In the genomic region with DNA sequence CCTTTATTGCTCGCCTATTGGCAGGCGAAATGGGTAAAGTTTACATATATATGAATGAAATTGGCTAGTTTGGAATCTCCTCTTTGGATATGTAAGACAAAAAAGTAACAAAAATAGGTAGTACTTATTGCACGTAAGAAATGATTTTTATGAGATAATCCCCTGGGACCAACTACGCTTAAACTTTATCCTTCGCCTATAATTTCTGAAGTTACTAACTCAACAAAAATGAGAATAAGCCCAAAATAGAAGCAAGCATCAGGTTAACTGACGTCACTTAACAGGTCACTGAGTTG, we compare ENCODE assay signal across 9 cellular contexts. TPM values are rescaled to one million over a fixed set of nuclear protein-coding genes. Genes with fewer than 3 reads are reported as not detected.
A peak's percentile ranks its signal among the peaks of the same experiment; 100 is the strongest.
DNase-seq lines count a peak whose midpoint lies in the region; ATAC-seq and TF ChIP-seq lines count a peak whose summit lies in the region.
"Had no signal": no experiment of that assay in that cellular context is flagged by ENCODE, and none has a peak within 500 bp of the region (broad histone marks: within the 10 kb centered on the region; RNA-seq: fewer than 3 reads in every experiment).

No MANE protein-coding gene starts in this region.

- no peak for ATAC-seq in activated CD4-positive, CD25-positive, alpha-beta regulatory T cell treated with anti-CD3 and anti-CD28 coated beads, Interleukin-2, amount 50 U/mL, for 24 hours

- H3K4me3 ChIP-seq in GM06990 (replicated peaks; ENCODE audit: low read depth, low read length) (peak overlapping the region; percentile 89), SJCRH30 (peak overlapping the region; percentile 88), fibroblast of lung (replicated peaks in 1 of 4; ENCODE audit: control extremely low read depth in 1 of 4, insufficient read depth in 1 of 4, low read depth in 3 of 4, low read length in 4 of 4) (peak overlapping the region; percentile 55 to 92 (median 74)), prostate gland (peak overlapping the region; percentile 83 to 90)

- no peak for TF ChIP-seq POLR2A in prostate gland (IDR thresholded peaks at IDR 0.05)

- H3K79me2 ChIP-seq in fibroblast of lung (ENCODE audit: control insufficient read depth, insufficient read depth, low read length): no peaks in the 10 kb centered on the region

- intact Hi-C loops in prostate gland (cut with DNase I) (no loop called here), posterior vena cava (cut with DNase I) (no loop called here)

- H3K4me1 ChIP-seq in SJCRH30 (no peaks in the 10 kb centered on the region; the same call in 1 of the 2 replicates), fibroblast of lung (ENCODE audit: control insufficient read depth, extremely low read depth, insufficient read depth, low read length) (peaks cover 2% of the 10 kb centered on the region), prostate gland (replicated peaks) (no peaks in the 10 kb centered on the region)

- H3K9me3 ChIP-seq in SJCRH30 (replicated peaks) (no peaks in the 10 kb centered on the region), fibroblast of lung (ENCODE audit: control insufficient read depth, insufficient read depth, low read depth, low read length) (no peaks in the 10 kb centered on the region), prostate gland (no peaks in the 10 kb centered on the region)

- peak overlapping the region; percentile 88 for H3K9ac ChIP-seq in fibroblast of lung (ENCODE audit: insufficient read depth, low read length)

- H3K27ac ChIP-seq in SJCRH30 (peak overlapping the region; percentile 90), fibroblast of lung (ENCODE audit: insufficient read depth, low read length) (peak overlapping the region; percentile 97), prostate gland (peak overlapping the region; percentile 95 to 96)

- no peaks in the 10 kb centered on the region; the same call in 1 of the 2 replicates for H3K36me3 ChIP-seq in GM06990 (ENCODE audit: control insufficient read depth, insufficient read depth, low read length)
- H3K36me3 ChIP-seq in SJCRH30: no peaks in the 10 kb centered on the region
- no peaks in the 10 kb centered on the region for H3K36me3 ChIP-seq in fibroblast of lung (ENCODE audit: control insufficient read depth, insufficient read depth, low read length)
- H3K36me3 ChIP-seq in prostate gland: no peaks in the 10 kb centered on the region

- peak overlapping the region; percentile 94 for H2AFZ ChIP-seq in fibroblast of lung (ENCODE audit: low read length)

- peak overlapping the region; percentile 99 for H3K4me2 ChIP-seq in fibroblast of lung (ENCODE audit: extremely low read depth, insufficient read depth, low read length)

- under 1% methylated on average over 6 of the region's 6 CpGs for WGBS in prostate gland

- H3K27me3 ChIP-seq in GM06990 (replicated peaks; ENCODE audit: control insufficient read depth, insufficient read depth, low read length) (no peaks in the 10 kb centered on the region), SJCRH30 (no peaks in the 10 kb centered on the region), fibroblast of lung (ENCODE audit: control insufficient read depth, insufficient read depth, low read length) (no peaks in the 10 kb centered on the region), prostate gland (replicated peaks; ENCODE audit: insufficient read depth) (no peaks in the 10 kb centered on the region)

- H4K20me1 ChIP-seq in fibroblast of lung (ENCODE audit: control insufficient read depth, extremely low read depth, insufficient read depth, low read length): no peaks in the 10 kb centered on the region

- TF ChIP-seq CTCF in GM06990 (IDR thresholded peaks at IDR 0.05; ENCODE audit: insufficient read depth, low read length, poor library complexity, severe bottlenecking) (no peak), fibroblast of lung (conservative IDR thresholded peaks at IDR 0.05 in 1 of 2, IDR thresholded peaks at IDR 0.05 in 1 of 2; ENCODE audit: low read depth in 1 of 2, low read length in 2 of 2) (no peak), prostate gland (IDR thresholded peaks at IDR 0.05) (no peak)

- DNase-seq in GM06990 (ENCODE audit: extremely low read depth, insufficient read length): no peak
- DNase-seq in SJCRH30: no peak
- DNase-seq in fibroblast of lung (ENCODE audit: low read depth in 2 of 2): peak; percentile 60 to 69
- DNase-seq in prostate gland (ENCODE audit: low spot score): no peak
- no peak for DNase-seq in OCI-M2 (lab: John Stamatoyannopoulos, UW; ENCODE audit: unreplicated experiment)
- no peak for DNase-seq in posterior vena cava (ENCODE audit: low spot score)
- no peak for DNase-seq in NCI-H187 (lab: John Stamatoyannopoulos, UW)
- DNase-seq: stimulated activated naive CD4-positive, alpha-beta T cell had no signal

RNA-seq across cellular contexts. Expression of a gene that starts 0.4 kb away (rescaled TPM):
- 18.6 and 19.8 TPM in 2 replicates for total RNA-seq in SJCRH30 (2014; rRNA removed; shearing (Covaris generic))
- total RNA-seq in fibroblast of lung (19.3 and 20.6 TPM in 2 replicates), prostate gland (10 to 100 TPM; 26.7 to 34.7 TPM), posterior vena cava (1 to 10 TPM; 7.0 to 7.5 TPM)
- 14.5 and 15.0 TPM in 2 replicates for polyA plus RNA-seq in fibroblast of lung
- 10.0 TPM in 2 replicates for polyA plus RNA-seq in fibroblast of lung (2012)
- polyA minus RNA-seq in fibroblast of lung (ENCODE audit: low replicate concordance): 5.5 and 6.9 TPM in 2 replicates

RNA-seq across cellular contexts. Expression of a gene that starts 0.8 kb away (rescaled TPM):
- 10.2 and 14.2 TPM in 2 replicates for total RNA-seq in SJCRH30 (2014; rRNA removed; shearing (Covaris generic))
- total RNA-seq in fibroblast of lung: 12.4 and 14.4 TPM in 2 replicates
- polyA plus RNA-seq in fibroblast of lung: 5.2 and 5.4 TPM in 2 replicates
- polyA plus RNA-seq in fibroblast of lung (2012): 3.7 and 3.8 TPM in 2 replicates
- polyA minus RNA-seq in fibroblast of lung (ENCODE audit: low replicate concordance): 2.7 TPM in 1 of 2 replicates, not detected in the other
- total RNA-seq in prostate gland: 1 to 10 TPM; 4.1 to 9.3 TPM
- total RNA-seq in posterior vena cava: 1 to 10 TPM; 7.8 to 9.1 TPM

Comparison
In these comparisons a context has a peak if more than half of its experiments do, and no peak if none do; other contexts are left out.
1. DNase-seq: peak in fibroblast of lung (2 of 2); none in GM06990 (single experiment), SJCRH30 (0 of 2), prostate gland (single experiment), OCI-M2 (single experiment), posterior vena cava (single experiment) and NCI-H187 (0 of 2).
2. Peak in every context shown above with its lines, with median percentiles within 50 percentile points of each other: H3K4me3 ChIP-seq and H3K27ac ChIP-seq.